Comparison of ENCODE assay signal across 10 cellular contexts in genomic region chr10:93503075-93503474, GRCh38. TPM values are rescaled to one million over a fixed set of nuclear protein-coding genes. Genes with fewer than 3 reads are reported as not detected.
DNase-seq lines count a peak whose midpoint lies in the region; ATAC-seq and TF ChIP-seq lines count a peak whose summit lies in the region.
"Had no signal": no experiment of that assay in that cellular context is flagged by ENCODE, and none has a peak within 500 bp of the region (broad histone marks: within the 10 kb centered on the region; RNA-seq: fewer than 3 reads in every experiment).

No MANE protein-coding gene starts in this region.

- intact Hi-C loops in mucosa of descending colon (cut with DNase I, micrococcal nuclease) (loop anchor here in 1 of 2 donors (10.0 kb wide), 1 partner anchor 418 kb away; no protein-coding TSS in a partner anchor), mammary epithelial cell (cut with micrococcal nuclease) (no loop called here)

- no peak for TF ChIP-seq EP300 in SK-N-SH (IDR thresholded peaks at IDR 0.05; ENCODE audit: borderline replicate concordance in 1 of 2, low read depth in 1 of 2, low read length in 1 of 2)

- TF ChIP-seq CTCF in SK-N-SH (IDR thresholded peaks at IDR 0.05) (no peak), mucosa of descending colon (IDR thresholded peaks at IDR 0.05) (no peak), mammary epithelial cell (conservative IDR thresholded peaks at IDR 0.05 in 1 of 2, IDR thresholded peaks at IDR 0.05 in 1 of 2; ENCODE audit: extremely low read depth in 1 of 2, insufficient read depth in 1 of 2, low read depth in 1 of 2, low read length in 2 of 2) (no peak)

- CTCF ChIA-PET in SK-N-SH (lab: Yijun Ruan, JAX) (interaction anchor here (0.9 to 2.2 kb wide), 6 partner anchors 8 to 146 kb away, joined by 3 to 16 read pairs (median 3); partner anchors contain the start of gene MYOF), mammary epithelial cell (lab: Charles Lee; ENCODE audit: low non-redundant PET) (no interaction called here)

- no peaks in the 10 kb centered on the region for H3K9me2 ChIP-seq in SK-N-SH

- dilution Hi-C loops in mammary epithelial cell (cut with HindIII; ENCODE audit: low sequenced_read_pairs) = loop anchor here (25.0 kb wide), 1 partner anchor 391 kb away; no protein-coding TSS in a partner anchor

- peaks cover 62% of the 10 kb centered on the region for H3K79me2 ChIP-seq in SK-N-SH (ENCODE audit: insufficient read depth)
- H3K79me2 ChIP-seq in mammary epithelial cell (ENCODE audit: insufficient read depth, low read length) = peaks cover 46% of the 10 kb centered on the region

- no peaks in the 10 kb centered on the region for H4K20me1 ChIP-seq in SK-N-SH (ENCODE audit: insufficient read depth)
- no peaks in the 10 kb centered on the region for H4K20me1 ChIP-seq in mammary epithelial cell (ENCODE audit: insufficient read depth, low read length)

- H3K27me3 ChIP-seq in SK-N-SH (ENCODE audit: insufficient read depth) (no peaks in the 10 kb centered on the region), mammary epithelial cell (ENCODE audit: insufficient read depth, low read length) (no peaks in the 10 kb centered on the region)

- in situ Hi-C loops in mammary epithelial cell (cut with MboI; ENCODE audit: low sequenced_read_pairs in 2 of 2) = loop anchor here in 1 of 2 donors (25.0 kb wide), 1 partner anchor 416 kb away; no protein-coding TSS in a partner anchor

- H3K9ac ChIP-seq in SK-N-SH (no peak overlapping the region), mammary epithelial cell (ENCODE audit: insufficient read depth, low read length) (no peak overlapping the region)

- no TSS peak for BruUV-seq in mammary epithelial cell (replicated peaks; lab: Mats Ljungman, UMichigan)

- WGBS in SK-N-SH (ENCODE audit: low lambda C conversion rate) = 85% methylated on average over 6 of the region's 6 CpGs
- 83% methylated on average over 6 of the region's 6 CpGs for WGBS in mammary epithelial cell (ENCODE audit: low coverage, missing lambda C conversion rate)

- H3K9me3 ChIP-seq in SK-N-SH = no peaks in the 10 kb centered on the region
- H3K9me3 ChIP-seq in mucosa of descending colon = no peaks in the 10 kb centered on the region
- no peaks in the 10 kb centered on the region for H3K9me3 ChIP-seq in mammary epithelial cell (replicated peaks; ENCODE audit: insufficient read depth, low read length)
- H3K9me3 ChIP-seq: psoas muscle had no signal

- DNase-seq in SK-N-SH = no peak
- no peak for DNase-seq in mucosa of descending colon
- DNase-seq in mammary epithelial cell = no peak
- no peak for DNase-seq in pons (ENCODE audit: low spot score)
- DNase-seq in foreskin melanocyte = no peak
- DNase-seq: NCI-H226, psoas muscle had no signal

- POLR2A ChIA-PET in SK-N-SH (lab: Yijun Ruan, JAX) = no interaction called here

- peak overlapping the region; percentile 64; the same call in 1 of the 2 replicates for H2AFZ ChIP-seq in SK-N-SH (ENCODE audit: low read depth)
- H2AFZ ChIP-seq in mammary epithelial cell (ENCODE audit: low read depth, low read length) = no peak overlapping the region

- H3K4me1 ChIP-seq in SK-N-SH (ENCODE audit: control insufficient read depth in 1 of 2, insufficient read depth in 2 of 2, low read depth in 1 of 2, low read length in 1 of 2) (peaks cover 0 to 4% of the 10 kb centered on the region in 2 experiments; a peak in 3 of 4 replicates), mucosa of descending colon (ENCODE audit: low read depth) (no peaks in the 10 kb centered on the region), mammary epithelial cell (ENCODE audit: insufficient read depth, low read length) (peaks cover 4% of the 10 kb centered on the region)
- H3K4me1 ChIP-seq: psoas muscle had no signal

- 0 out of 4 replicates have a peak overlapping the region, but pooled peaks of 1 of the 2 experiments have one; percentile 8 for H3K27ac ChIP-seq in SK-N-SH (ENCODE audit: low read depth in 2 of 2, low read length in 1 of 2)
- no peak overlapping the region for H3K27ac ChIP-seq in mammary epithelial cell (ENCODE audit: insufficient read depth, low read depth, low read length)
- H3K27ac ChIP-seq: psoas muscle had no signal

- H3K4me3 ChIP-seq in SK-N-SH (ENCODE audit: low read depth in 2 of 2, low read length in 1 of 2) = no peak overlapping the region
- H3K4me3 ChIP-seq in mucosa of descending colon = no peak overlapping the region
- no peak overlapping the region for H3K4me3 ChIP-seq in mammary epithelial cell (replicated peaks in 1 of 3; ENCODE audit: insufficient read depth in 1 of 3, low read depth in 2 of 3, low read length in 3 of 3)
- H3K4me3 ChIP-seq: psoas muscle had no signal

- H3K36me3 ChIP-seq in SK-N-SH (replicated peaks in 1 of 2; ENCODE audit: control insufficient read depth in 1 of 2, insufficient read depth in 2 of 2, low read length in 1 of 2) (peaks cover 9 to 12% of the 10 kb centered on the region in 2 experiments), mucosa of descending colon (ENCODE audit: low read depth) (no peaks in the 10 kb centered on the region), mammary epithelial cell (ENCODE audit: insufficient read depth, low read length) (peaks cover 5% of the 10 kb centered on the region)

- peaks cover 3% of the 10 kb centered on the region for H3F3A ChIP-seq in SK-N-SH (replicated peaks; ENCODE audit: insufficient read depth)

- H3K4me2 ChIP-seq in SK-N-SH = no peak overlapping the region
- H3K4me2 ChIP-seq in mammary epithelial cell (ENCODE audit: insufficient read depth, low read depth, low read length) = no peak overlapping the region

- no peak for ATAC-seq in SK-N-SH treated with all-trans-retinoic acid at 6 μM for 48 hours
- peak; percentile 85 for ATAC-seq in GM21515 (IDR thresholded peaks at IDR 0.05; ENCODE audit: unreplicated experiment)
- ATAC-seq in HG03432 (IDR thresholded peaks at IDR 0.05; ENCODE audit: unreplicated experiment) = peak; percentile 92
- ATAC-seq in mucosa of descending colon = peak; percentile 31
- ATAC-seq: psoas muscle had no signal

- no peak for TF ChIP-seq RAD21 in SK-N-SH (IDR thresholded peaks at IDR 0.05; ENCODE audit: low read length)

TF ChIP-seq in SK-N-SH, 30 proteins besides CTCF, POLR2A, EP300 and RAD21 (continues in another document):
- TF ChIP-seq NFIC (IDR thresholded peaks at IDR 0.05; ENCODE audit: borderline replicate concordance) = no peak

TF ChIP-seq in SK-N-SH treated with all-trans-retinoic acid at 6 μM for 48 hours, 23 proteins besides CTCF, POLR2A, EP300 and RAD21:
- TF ChIP-seq ISL1 (CRISPR knock-in tag; IDR thresholded peaks at IDR 0.05) = no peak
- no peak for TF ChIP-seq TOX (CRISPR knock-in tag; IDR thresholded peaks at IDR 0.05; ENCODE audit: borderline replicate concordance)
- TF ChIP-seq ZFP3 (CRISPR knock-in tag; IDR thresholded peaks at IDR 0.05) = no peak
- no peak for TF ChIP-seq TSHZ2 (CRISPR knock-in tag; IDR thresholded peaks at IDR 0.05)

RNA-seq across cellular contexts. Expression of gene CEP55, which starts 6.7 kb away (rescaled TPM):
- polyA plus RNA-seq in SK-N-SH (2012; rRNA removed) (9.8 and 11.3 TPM in 2 replicates), mammary epithelial cell (26.8 TPM)
- polyA plus RNA-seq in SK-N-SH (2012; cell fraction: cytosol; rRNA removed) = 14.8 and 16.8 TPM in 2 replicates
- 3.9 and 8.0 TPM in 2 replicates for polyA plus RNA-seq in SK-N-SH (2012; cell fraction: nucleus; rRNA removed)
- total RNA-seq in mucosa of descending colon (10 to 100 TPM in 1 of 3 donors, 1 to 10 TPM in 2; 1.3 to 11.7 (median 2.4) TPM), mammary epithelial cell (10 to 100 TPM in 1 of 2 donors, 1 to 10 TPM in 1; 1.2 to 35.4 TPM)
- 18.2 TPM for polyA minus RNA-seq in mammary epithelial cell

RNA-seq across cellular contexts. Expression of gene MYOF, which starts 20.9 kb away (rescaled TPM):
- polyA plus RNA-seq in SK-N-SH (2012; rRNA removed) (103 and 134 TPM in 2 replicates), mammary epithelial cell (117 TPM)
- polyA plus RNA-seq in SK-N-SH (2012; cell fraction: cytosol; rRNA removed) = 116 and 117 TPM in 2 replicates
- 121 and 175 TPM in 2 replicates for polyA plus RNA-seq in SK-N-SH (2012; cell fraction: nucleus; rRNA removed)
- total RNA-seq in mucosa of descending colon (10 to 100 TPM; 55.0 to 90.7 (median 85.5) TPM), mammary epithelial cell (100 to 1,000 TPM; 273 to 311 TPM)
- 242 TPM for polyA minus RNA-seq in mammary epithelial cell
